13 cellular contexts compared by ENCODE assay signal in genomic region chr5:140245354-140245753, GRCh38. TPM values are rescaled to one million over a fixed set of nuclear protein-coding genes. Genes with fewer than 3 reads are reported as not detected.
A peak's percentile ranks its signal among the peaks of the same experiment; 100 is the strongest.
DNase-seq lines count a peak whose midpoint lies in the region; ATAC-seq, FAIRE-seq and TF ChIP-seq lines count a peak whose summit lies in the region.
"Had no signal": no experiment of that assay in that cellular context is flagged by ENCODE, and none has a peak within 500 bp of the region (broad histone marks: within the 10 kb centered on the region; RNA-seq: fewer than 3 reads in every experiment).

No MANE protein-coding gene starts in this region.

- H3K36me3 ChIP-seq in kidney (ENCODE audit: control insufficient read depth in 1 of 2, insufficient read depth in 2 of 2, low read length in 2 of 2) = peaks cover 5 to 15% of the 10 kb centered on the region in 2 donors

- FAIRE-seq in kidney (lab: Jason Lieb, UNC) = no peak

- TF ChIP-seq POLR2A in erythroblast (IDR thresholded peaks at IDR 0.05; ENCODE audit: low read length) = no peak

- intact Hi-C loops in kidney (cut with DNase I) = loop anchor here (5.0 kb wide), 1 partner anchor 102 kb away; the partner anchor contains the start of gene HBEGF

- peak overlapping the region in 1 of 2 donors; percentile 15 for H3K27ac ChIP-seq in kidney (ENCODE audit: low read depth in 2 of 2, low read length in 2 of 2)
- H3K27ac ChIP-seq: SK-N-MC had no signal

- H3K9me3 ChIP-seq in kidney (ENCODE audit: control insufficient read depth in 1 of 2, low read length in 2 of 2) = no peaks in the 10 kb centered on the region

- DNase-seq in GDM1 (lab: John Stamatoyannopoulos, UW) (peak; percentile 3), NOMO-1 (lab: John Stamatoyannopoulos, UW; ENCODE audit: unreplicated experiment in 2 of 2) (peak; percentile 52 to 62), cerebellar cortex (ENCODE audit: low spot score) (peak; percentile 29), pons (ENCODE audit: low spot score) (peak; percentile 21), kidney (no peak), erythroblast (lab: John Stamatoyannopoulos, UW) (no peak), NCI-H146 treated with DMSO at 0.1 percent for 48 hours (lab: John Stamatoyannopoulos, UW; ENCODE audit: unreplicated experiment) (no peak)
- DNase-seq: activated T-cell treated with anti-CD3 and anti-CD28 coated beads for 4 hours; GF-D8; head of caudate nucleus; stimulated activated CD4-positive, alpha-beta T cell treated with anti-CD3 and anti-CD28 coated beads, Interleukin-1b, Interleukin-23, amount 100 ng/mL, for 48 hours had no signal

- no peak overlapping the region for H3K9ac ChIP-seq in kidney (ENCODE audit: low read length in 2 of 2)

- no peak for TF ChIP-seq CTCF in kidney (IDR thresholded peaks at IDR 0.05; ENCODE audit: borderline replicate concordance, extremely low read depth, insufficient read depth)

- no peak overlapping the region for H3K4me3 ChIP-seq in kidney (ENCODE audit: low read length in 2 of 2)
- H3K4me3 ChIP-seq: SK-N-MC had no signal

- peaks cover 30 to 34% of the 10 kb centered on the region in 2 donors for H3K4me1 ChIP-seq in kidney (ENCODE audit: control insufficient read depth in 1 of 2, insufficient read depth in 1 of 2, low read depth in 1 of 2, low read length in 2 of 2)

- no peak for ATAC-seq in HG02885 (IDR thresholded peaks at IDR 0.05; ENCODE audit: poor library complexity, unreplicated experiment)

RNA-seq across cellular contexts. Expression of gene PFDN1, which starts 57.5 kb away (rescaled TPM):
- total RNA-seq in kidney = 48.9 TPM
- polyA plus RNA-seq in kidney (ENCODE audit: insufficient read depth, low read depth, low replicate concordance) = 85.8 TPM

Comparison
In these comparisons a context has a peak if more than half of its experiments do, and no peak if none do; other contexts are left out.
1. DNase-seq: peak in GDM1 (single experiment), NOMO-1 (2 of 2), cerebellar cortex (single experiment) and pons (single experiment); none in kidney (single experiment), erythroblast (0 of 2) and NCI-H146 treated with DMSO at 0.1 percent for 48 hours (single experiment).